In genomic region chr16:46830417-46830901, GRCh38 we compare ENCODE assay signal across 8 cellular contexts. TPM values are rescaled to one million over a fixed set of nuclear protein-coding genes. Genes with fewer than 3 reads are reported as not detected.
A peak's percentile ranks its signal among the peaks of the same experiment; 100 is the strongest.
DNase-seq lines count a peak whose midpoint lies in the region; TF ChIP-seq lines count a peak whose summit lies in the region.

No MANE protein-coding gene starts in this region.

- H2BK15ac ChIP-seq in H9 (ENCODE audit: low read depth, low read length) = no peak overlapping the region

- H2AK5ac ChIP-seq in H9 (ENCODE audit: insufficient read length, low read length) = no peak overlapping the region

- no peak overlapping the region for H3K18ac ChIP-seq in H9 (ENCODE audit: insufficient read length, low read depth, low read length)

- no CpG with 5 or more reads among the region's 45 CpGs for WGBS in H9 (ENCODE audit: extremely low coverage, insufficient read length, low lambda C conversion rate)

- H3K9me3 ChIP-seq in H9 (ENCODE audit: control insufficient read depth, low read depth, low read length) (no peaks in the 10 kb centered on the region), cardiac muscle cell (ENCODE audit: low read depth) (no peaks in the 10 kb centered on the region)

- H3K36me3 Mint-ChIP-seq in H9 (ENCODE audit: insufficient read depth in 1 of 3, low read depth in 3 of 3) = no peaks in the 10 kb centered on the region

- no peak overlapping the region for H4K5ac ChIP-seq in H9 (ENCODE audit: insufficient read length, low read depth, low read length)

- peak overlapping the region; percentile 62 for H3K4me2 ChIP-seq in H9 (ENCODE audit: insufficient read depth, insufficient read length, low read length)

- no peak overlapping the region for H2BK5ac ChIP-seq in H9 (ENCODE audit: insufficient read length, low read length)

- H3K4me3 ChIP-seq in cardiac muscle cell = peak overlapping the region; percentile 58
- H3K4me3 ChIP-seq in rectal smooth muscle tissue (ENCODE audit: low read length) = peak overlapping the region; percentile 85

- peak overlapping the region; percentile 91 to 97 (median 97) for H3K27ac Mint-ChIP-seq in H9

- no peak overlapping the region for H4K8ac ChIP-seq in H9 (replicated peaks; ENCODE audit: insufficient read length, low read depth, low read length)

- 0 out of 3 replicates have a peak, but pooled peaks have one; percentile 9 for TF ChIP-seq CTCF in H9 (conservative IDR thresholded peaks at IDR 0.05)
- TF ChIP-seq CTCF in cardiac muscle cell (IDR thresholded peaks at IDR 0.05; ENCODE audit: low read depth, low read length) = no peak

- no peaks in the 10 kb centered on the region for H3K27me3 ChIP-seq in H9 (ENCODE audit: insufficient read depth, low read length)
- H3K27me3 ChIP-seq in cardiac muscle cell = no peaks in the 10 kb centered on the region
- H3K27me3 ChIP-seq in rectal smooth muscle tissue (ENCODE audit: control insufficient read depth, insufficient read depth, low read length) = no peaks in the 10 kb centered on the region

- no peak overlapping the region for H3T11ph ChIP-seq in H9 (ENCODE audit: low read length)

- H3K23me2 ChIP-seq in H9 (ENCODE audit: insufficient read length, low read depth, low read length, poor library complexity, severe bottlenecking) = no peaks in the 10 kb centered on the region

- H3K27ac ChIP-seq in H9 (ENCODE audit: insufficient read length, low read depth, low read length) = no peak overlapping the region
- peak overlapping the region; percentile 94 for H3K27ac ChIP-seq in cardiac muscle cell
- peak overlapping the region; percentile 83 for H3K27ac ChIP-seq in rectal smooth muscle tissue (ENCODE audit: low read depth, low read length)

- H4K20me1 ChIP-seq in H9 (ENCODE audit: control insufficient read depth, insufficient read depth, insufficient read length) = no peaks in the 10 kb centered on the region

- H3K4ac ChIP-seq in H9 (ENCODE audit: low read depth, low read length) = no peak overlapping the region; the same call in 1 of the 2 replicates

- no peak overlapping the region for H2BK12ac ChIP-seq in H9 (ENCODE audit: insufficient read length, low read depth, low read length)

- H3K4me1 Mint-ChIP-seq in H9 = peaks cover 18 to 20% of the 10 kb centered on the region in 2 experiments

- peak overlapping the region; percentile 38 for H2BK120ac ChIP-seq in H9 (ENCODE audit: low read depth, low read length, poor library complexity, severe bottlenecking)

- no peak overlapping the region for H3K23ac ChIP-seq in H9 (ENCODE audit: insufficient read length, low read depth, low read length)

- peak; percentile 59 for DNase-seq in GM03348 (ENCODE audit: low spot score)
- no peak for DNase-seq in H9
- DNase-seq in NCI-H345 treated with DMSO at 0.1 percent for 48 hours (lab: John Stamatoyannopoulos, UW; ENCODE audit: unreplicated experiment) = peak; percentile 19
- peak; percentile 22 for DNase-seq in activated gamma-delta T cell treated with anti-CD3 and anti-CD28 coated beads, Interleukin-2, amount 50 U/mL, for 16 hours (ENCODE audit: low read depth)
- peak; percentile 26 to 62 for DNase-seq in cardiac muscle cell (ENCODE audit: low read depth in 1 of 2, low spot score in 1 of 2)
- no peak for DNase-seq in NCI-H1092 treated with DMSO at 0.1 percent for 48 hours (lab: John Stamatoyannopoulos, UW)
- DNase-seq in iPS-NIHi7 (ENCODE audit: extremely low spot score) = no peak

- H3K14ac ChIP-seq in H9 (ENCODE audit: insufficient read depth, low read length) = peak overlapping the region; percentile 44; the same call in 1 of the 2 replicates

- H3K4me1 ChIP-seq in H9 (ENCODE audit: insufficient read depth, low read length) (no peaks in the 10 kb centered on the region), cardiac muscle cell (ENCODE audit: low read depth) (peaks cover 20% of the 10 kb centered on the region), rectal smooth muscle tissue (ENCODE audit: control insufficient read depth, insufficient read depth, low read length) (peaks cover 6% of the 10 kb centered on the region)

- H3K9ac ChIP-seq in H9 (ENCODE audit: extremely low read depth, insufficient read length, low read length) (peak overlapping the region; percentile 83), rectal smooth muscle tissue (ENCODE audit: low read length) (peak overlapping the region; percentile 62)

- H3K56ac ChIP-seq in H9 (ENCODE audit: insufficient read length, low read depth, low read length) = no peak overlapping the region

- H4K91ac ChIP-seq in H9 (ENCODE audit: insufficient read length, low read depth, low read length) = no peak overlapping the region

- peaks cover 0 to 3% of the 10 kb centered on the region in 2 experiments; a peak in 1 of 5 replicates for H3K9me3 Mint-ChIP-seq in H9

- peaks cover 3% of the 10 kb centered on the region; the same call in 1 of the 2 replicates for H3K27me3 Mint-ChIP-seq in H9 (ENCODE audit: low read depth)

- no peak overlapping the region for H2BK20ac ChIP-seq in H9 (ENCODE audit: low read depth, low read length, poor library complexity, severe bottlenecking)

- peak overlapping the region; percentile 93 to 96 for H3K4me3 Mint-ChIP-seq in H9

- H3K79me2 ChIP-seq in H9 (ENCODE audit: insufficient read depth, low read length) = peaks cover 3% of the 10 kb centered on the region; the same call in 1 of the 2 replicates

- H2AFZ ChIP-seq in H9 (ENCODE audit: low read length) = no peak overlapping the region

- H3K36me3 ChIP-seq in cardiac muscle cell = no peaks in the 10 kb centered on the region
- no peaks in the 10 kb centered on the region for H3K36me3 ChIP-seq in rectal smooth muscle tissue (ENCODE audit: control insufficient read depth, insufficient read depth, low read length)

- no peaks in the 10 kb centered on the region for H3K79me1 ChIP-seq in H9 (ENCODE audit: insufficient read depth, low read depth, low read length, poor library complexity, severe bottlenecking)

RNA-seq across cellular contexts. Expression of gene C16orf87, which starts 0.5 kb away (rescaled TPM):
- 16.7 and 18.2 TPM in 2 replicates for total RNA-seq in H9 (2021)
- total RNA-seq in cardiac muscle cell = 26.0 and 41.0 TPM in 2 replicates
- 45.1 and 66.6 TPM in 2 replicates for polyA plus RNA-seq in cardiac muscle cell

RNA-seq across cellular contexts. Expression of gene GPT2, which starts 53.7 kb away (rescaled TPM):
- 68.3 and 68.8 TPM in 2 replicates for total RNA-seq in H9 (2021)
- total RNA-seq in cardiac muscle cell = 34.4 and 36.6 TPM in 2 replicates
- polyA plus RNA-seq in cardiac muscle cell = 28.4 and 35.4 TPM in 2 replicates

Comparison
In these comparisons a context has a peak if more than half of its experiments do, and no peak if none do; other contexts are left out.
1. DNase-seq: peak in GM03348 (single experiment), NCI-H345 treated with DMSO at 0.1 percent for 48 hours (single experiment), activated gamma-delta T cell treated with anti-CD3 and anti-CD28 coated beads, Interleukin-2, amount 50 U/mL, for 16 hours (single experiment) and cardiac muscle cell (2 of 2); none in H9 (single experiment), NCI-H1092 treated with DMSO at 0.1 percent for 48 hours (single experiment) and iPS-NIHi7 (single experiment).